31 cellular contexts compared by ENCODE assay signal in genomic region chr4:72424006-72424405, GRCh38.
DNase-seq lines count a peak whose midpoint lies in the region; ATAC-seq and TF ChIP-seq lines count a peak whose summit lies in the region.
"Had no signal": no experiment of that assay in that cellular context is flagged by ENCODE, and none has a peak within 500 bp of the region (broad histone marks: within the 10 kb centered on the region; RNA-seq: fewer than 3 reads in every experiment).

No MANE protein-coding gene starts in this region.

- WGBS in SK-N-SH (ENCODE audit: low lambda C conversion rate), result 12% methylated on average over 4 of the region's 4 CpGs

- POLR2A ChIA-PET in SK-N-SH (lab: Yijun Ruan, JAX), result no interaction called here

- H3K9me2 ChIP-seq in SK-N-SH, result no peaks in the 10 kb centered on the region

- no peaks in the 10 kb centered on the region for H4K20me1 ChIP-seq in SK-N-SH (ENCODE audit: insufficient read depth)
- H4K20me1 ChIP-seq: BLaER1; BLaER1 treated with 17β-estradiol and CSF1 and Interleukin-3, amounts not matched to agents 10 nM and 100 nM had no signal

- H2AFZ ChIP-seq in SK-N-SH (ENCODE audit: low read depth), result no peak overlapping the region

- no peak overlapping the region for H3K9ac ChIP-seq in SK-N-SH
- H3K9ac ChIP-seq: BLaER1; BLaER1 treated with 17β-estradiol and CSF1 and Interleukin-3, amounts not matched to agents 10 nM and 100 nM had no signal

- no peak overlapping the region for H3K4me2 ChIP-seq in SK-N-SH
- H3K4me2 ChIP-seq: A549; BLaER1; BLaER1 treated with 17β-estradiol and CSF1 and Interleukin-3, amounts not matched to agents 10 nM and 100 nM had no signal

- CTCF ChIA-PET in SK-N-SH (lab: Yijun Ruan, JAX), result interaction anchor here (1.2 to 3.0 kb wide), 2 partner anchors 98 to 119 kb away, joined by 3 to 15 read pairs; no protein-coding TSS in a partner anchor

- TF ChIP-seq CTCF in BE2C (IDR thresholded peaks at IDR 0.05; ENCODE audit: low read depth, low read length), result no peak
- TF ChIP-seq CTCF in SK-N-SH (IDR thresholded peaks at IDR 0.05), result no peak

- TF ChIP-seq EP300 in SK-N-SH (IDR thresholded peaks at IDR 0.05; ENCODE audit: borderline replicate concordance in 1 of 2, low read depth in 1 of 2, low read length in 1 of 2), result peak; percentile 18 to 93; a peak in 2 of 4 replicates

- no peaks in the 10 kb centered on the region for H3K36me3 ChIP-seq in BE2C
- no peaks in the 10 kb centered on the region for H3K36me3 ChIP-seq in SK-N-SH (replicated peaks in 1 of 2; ENCODE audit: control insufficient read depth in 1 of 2, insufficient read depth in 2 of 2, low read length in 1 of 2)
- H3K36me3 ChIP-seq: BLaER1; BLaER1 treated with 17β-estradiol and CSF1 and Interleukin-3, amounts not matched to agents 10 nM and 100 nM had no signal

- TF ChIP-seq RAD21 in SK-N-SH (IDR thresholded peaks at IDR 0.05; ENCODE audit: low read length), result peak; percentile 15; the same call in 1 of the 2 replicates

- no peaks in the 10 kb centered on the region for H3K79me2 ChIP-seq in SK-N-SH (ENCODE audit: insufficient read depth)

- DNase-seq in BE2C, result peak; percentile 42
- peak; percentile 1 for DNase-seq in SK-N-DZ (ENCODE audit: low spot score)
- DNase-seq in SK-N-SH, result no peak
- DNase-seq in DMS153 (lab: John Stamatoyannopoulos, UW), result no peak
- DNase-seq in NCI-H1694 (lab: John Stamatoyannopoulos, UW), result no peak
- no peak for DNase-seq in NOMO-1 treated with dmso at 0.1 percent for 144 hours (lab: John Stamatoyannopoulos, UW; ENCODE audit: unreplicated experiment)
- DNase-seq: 8988T; ACHN; AML-193; C1 segment of cervical spinal cord; Caco-2; Calu3; CD4-positive, alpha-beta memory T cell; CD4-positive, alpha-beta T cell; CD4-positive, CD25-positive, alpha-beta regulatory T cell; CD8-positive, alpha-beta memory T cell; CD8-positive, alpha-beta T cell; COR-L47; DMS 273 treated with DMSO at 0.1 percent for 48 hours; DMS53; DMS79; DMS79 treated with DMSO at 0.1 percent for 48 hours; DND-41; EL had no signal

- H3F3A ChIP-seq in SK-N-SH (replicated peaks; ENCODE audit: insufficient read depth), result no peaks in the 10 kb centered on the region

- H3K4me3 ChIP-seq in BE2C (ENCODE audit: low read depth, low read length) (no peak overlapping the region), SK-N-SH (ENCODE audit: low read depth in 2 of 2, low read length in 1 of 2) (no peak overlapping the region)
- H3K4me3 ChIP-seq: A549; BLaER1; BLaER1 treated with 17β-estradiol and CSF1 and Interleukin-3, amounts not matched to agents 10 nM and 100 nM had no signal

- peak overlapping the region in 1 of 2 experiments; percentile 96; a peak in 2 of 4 replicates for H3K27ac ChIP-seq in SK-N-SH (ENCODE audit: low read depth in 2 of 2, low read length in 1 of 2)
- H3K27ac ChIP-seq: 22Rv1; A549; BLaER1; BLaER1 treated with 17β-estradiol and CSF1 and Interleukin-3, amounts not matched to agents 10 nM and 100 nM; C4-2B had no signal

- ATAC-seq in SK-N-SH treated with all-trans-retinoic acid at 6 μM for 48 hours, result peak; percentile 61
- ATAC-seq in GM18517 (IDR thresholded peaks at IDR 0.05; ENCODE audit: unreplicated experiment), result no peak
- ATAC-seq: A549; CD8-positive, alpha-beta T cell had no signal

- H3K27me3 ChIP-seq in BE2C (no peaks in the 10 kb centered on the region), SK-N-SH (ENCODE audit: insufficient read depth) (no peaks in the 10 kb centered on the region)
- H3K27me3 ChIP-seq: BLaER1; BLaER1 treated with 17β-estradiol and CSF1 and Interleukin-3, amounts not matched to agents 10 nM and 100 nM had no signal

- H3K4me1 ChIP-seq in BE2C (peaks cover 39% of the 10 kb centered on the region), SK-N-SH (ENCODE audit: control insufficient read depth in 1 of 2, insufficient read depth in 2 of 2, low read depth in 1 of 2, low read length in 1 of 2) (peaks cover 0 to 22% of the 10 kb centered on the region in 2 experiments; a peak in 2 of 4 replicates)
- H3K4me1 ChIP-seq: A549; BLaER1; BLaER1 treated with 17β-estradiol and CSF1 and Interleukin-3, amounts not matched to agents 10 nM and 100 nM; Caco-2 had no signal

- H3K9me3 ChIP-seq in BE2C (no peaks in the 10 kb centered on the region), SK-N-SH (no peaks in the 10 kb centered on the region)
- H3K9me3 ChIP-seq: A549; BLaER1; BLaER1 treated with 17β-estradiol and CSF1 and Interleukin-3, amounts not matched to agents 10 nM and 100 nM; Caco-2 had no signal

TF ChIP-seq in SK-N-SH, 30 proteins besides CTCF, POLR2A, EP300 and RAD21 (continues in another document):
- TF ChIP-seq RFX5 (IDR thresholded peaks at IDR 0.05; ENCODE audit: low read length), result no peak
- TF ChIP-seq MEF2A (IDR thresholded peaks at IDR 0.05; ENCODE audit: borderline replicate concordance, low read depth), result peak; percentile 55; the same call in 1 of the 2 replicates
- no peak for TF ChIP-seq USF1 (IDR thresholded peaks at IDR 0.05; ENCODE audit: borderline replicate concordance, low read depth)
- TF ChIP-seq MXI1 (IDR thresholded peaks at IDR 0.05; ENCODE audit: low read depth, low read length), result peak; percentile 13; the same call in 1 of the 2 replicates
- TF ChIP-seq POLR2AphosphoS5 (IDR thresholded peaks at IDR 0.05; ENCODE audit: low read depth, low read length), result peak; percentile 74
- TF ChIP-seq GABPA (IDR thresholded peaks at IDR 0.05; ENCODE audit: low read depth), result no peak
- 0 out of 2 replicates have a peak, but pooled peaks have one; percentile 20 for TF ChIP-seq FOXJ3 (CRISPR knock-in tag; IDR thresholded peaks at IDR 0.05)
- TF ChIP-seq GATA2 (CRISPR knock-in tag; IDR thresholded peaks at IDR 0.05), result peak; percentile 94
- peak; percentile 90 for TF ChIP-seq FOXM1 (IDR thresholded peaks at IDR 0.05; ENCODE audit: low read depth)
- TF ChIP-seq JUND (IDR thresholded peaks at IDR 0.05), result peak; percentile 4; the same call in 1 of the 2 replicates
- TF ChIP-seq ELF1 (IDR thresholded peaks at IDR 0.05), result no peak
- no peak for TF ChIP-seq FOSL2 (IDR thresholded peaks at IDR 0.05; ENCODE audit: borderline replicate concordance, low read depth)
- peak; percentile 76; the same call in 1 of the 2 replicates for TF ChIP-seq TEAD4 (IDR thresholded peaks at IDR 0.05; ENCODE audit: borderline replicate concordance, insufficient read depth)
- peak; percentile 73 for TF ChIP-seq RCOR1 (IDR thresholded peaks at IDR 0.05; ENCODE audit: low read length)

TF ChIP-seq in SK-N-SH treated with all-trans-retinoic acid at 6 μM for 48 hours, 23 proteins besides CTCF, POLR2A, EP300 and RAD21 (continues in another document):
- TF ChIP-seq CSRNP3 (CRISPR knock-in tag; IDR thresholded peaks at IDR 0.05) (no peak), ZC3H10 (CRISPR knock-in tag; IDR thresholded peaks at IDR 0.05) (no peak), RARB (CRISPR knock-in tag; IDR thresholded peaks at IDR 0.05) (no peak), ARNTL (CRISPR knock-in tag; IDR thresholded peaks at IDR 0.05; ENCODE audit: borderline replicate concordance, low read depth) (no peak)
- TF ChIP-seq, protein P1, sequence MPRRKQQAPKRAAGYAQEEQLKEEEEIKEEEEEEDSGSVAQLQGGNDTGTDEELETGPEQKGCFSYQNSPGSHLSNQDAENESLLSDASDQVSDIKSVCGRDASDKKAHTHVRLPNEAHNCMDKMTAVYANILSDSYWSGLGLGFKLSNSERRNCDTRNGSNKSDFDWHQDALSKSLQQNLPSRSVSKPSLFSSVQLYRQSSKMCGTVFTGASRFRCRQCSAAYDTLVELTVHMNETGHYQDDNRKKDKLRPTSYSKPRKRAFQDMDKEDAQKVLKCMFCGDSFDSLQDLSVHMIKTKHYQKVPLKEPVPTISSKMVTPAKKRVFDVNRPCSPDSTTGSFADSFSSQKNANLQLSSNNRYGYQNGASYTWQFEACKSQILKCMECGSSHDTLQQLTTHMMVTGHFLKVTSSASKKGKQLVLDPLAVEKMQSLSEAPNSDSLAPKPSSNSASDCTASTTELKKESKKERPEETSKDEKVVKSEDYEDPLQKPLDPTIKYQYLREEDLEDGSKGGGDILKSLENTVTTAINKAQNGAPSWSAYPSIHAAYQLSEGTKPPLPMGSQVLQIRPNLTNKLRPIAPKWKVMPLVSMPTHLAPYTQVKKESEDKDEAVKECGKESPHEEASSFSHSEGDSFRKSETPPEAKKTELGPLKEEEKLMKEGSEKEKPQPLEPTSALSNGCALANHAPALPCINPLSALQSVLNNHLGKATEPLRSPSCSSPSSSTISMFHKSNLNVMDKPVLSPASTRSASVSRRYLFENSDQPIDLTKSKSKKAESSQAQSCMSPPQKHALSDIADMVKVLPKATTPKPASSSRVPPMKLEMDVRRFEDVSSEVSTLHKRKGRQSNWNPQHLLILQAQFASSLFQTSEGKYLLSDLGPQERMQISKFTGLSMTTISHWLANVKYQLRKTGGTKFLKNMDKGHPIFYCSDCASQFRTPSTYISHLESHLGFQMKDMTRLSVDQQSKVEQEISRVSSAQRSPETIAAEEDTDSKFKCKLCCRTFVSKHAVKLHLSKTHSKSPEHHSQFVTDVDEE (CRISPR knock-in tag; IDR thresholded peaks at IDR 0.05), result peak; percentile 34; the same call in 1 of the 2 replicates
- TF ChIP-seq, protein P2, sequence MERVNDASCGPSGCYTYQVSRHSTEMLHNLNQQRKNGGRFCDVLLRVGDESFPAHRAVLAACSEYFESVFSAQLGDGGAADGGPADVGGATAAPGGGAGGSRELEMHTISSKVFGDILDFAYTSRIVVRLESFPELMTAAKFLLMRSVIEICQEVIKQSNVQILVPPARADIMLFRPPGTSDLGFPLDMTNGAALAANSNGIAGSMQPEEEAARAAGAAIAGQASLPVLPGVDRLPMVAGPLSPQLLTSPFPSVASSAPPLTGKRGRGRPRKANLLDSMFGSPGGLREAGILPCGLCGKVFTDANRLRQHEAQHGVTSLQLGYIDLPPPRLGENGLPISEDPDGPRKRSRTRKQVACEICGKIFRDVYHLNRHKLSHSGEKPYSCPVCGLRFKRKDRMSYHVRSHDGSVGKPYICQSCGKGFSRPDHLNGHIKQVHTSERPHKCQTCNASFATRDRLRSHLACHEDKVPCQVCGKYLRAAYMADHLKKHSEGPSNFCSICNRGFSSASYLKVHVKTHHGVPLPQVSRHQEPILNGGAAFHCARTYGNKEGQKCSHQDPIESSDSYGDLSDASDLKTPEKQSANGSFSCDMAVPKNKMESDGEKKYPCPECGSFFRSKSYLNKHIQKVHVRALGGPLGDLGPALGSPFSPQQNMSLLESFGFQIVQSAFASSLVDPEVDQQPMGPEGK (CRISPR knock-in tag; IDR thresholded peaks at IDR 0.05; ENCODE audit: borderline replicate concordance), result no peak

Comparison
In these comparisons a context has a peak if more than half of its experiments do, and no peak if none do; other contexts are left out.
1. DNase-seq: peak in BE2C (single experiment) and SK-N-DZ (single experiment); none in SK-N-SH (single experiment), DMS153 (single experiment), NCI-H1694 (single experiment) and NOMO-1 treated with dmso at 0.1 percent for 144 hours (single experiment).